Comparison of ENCODE assay signal across 1 cellular context in the genomic region with DNA sequence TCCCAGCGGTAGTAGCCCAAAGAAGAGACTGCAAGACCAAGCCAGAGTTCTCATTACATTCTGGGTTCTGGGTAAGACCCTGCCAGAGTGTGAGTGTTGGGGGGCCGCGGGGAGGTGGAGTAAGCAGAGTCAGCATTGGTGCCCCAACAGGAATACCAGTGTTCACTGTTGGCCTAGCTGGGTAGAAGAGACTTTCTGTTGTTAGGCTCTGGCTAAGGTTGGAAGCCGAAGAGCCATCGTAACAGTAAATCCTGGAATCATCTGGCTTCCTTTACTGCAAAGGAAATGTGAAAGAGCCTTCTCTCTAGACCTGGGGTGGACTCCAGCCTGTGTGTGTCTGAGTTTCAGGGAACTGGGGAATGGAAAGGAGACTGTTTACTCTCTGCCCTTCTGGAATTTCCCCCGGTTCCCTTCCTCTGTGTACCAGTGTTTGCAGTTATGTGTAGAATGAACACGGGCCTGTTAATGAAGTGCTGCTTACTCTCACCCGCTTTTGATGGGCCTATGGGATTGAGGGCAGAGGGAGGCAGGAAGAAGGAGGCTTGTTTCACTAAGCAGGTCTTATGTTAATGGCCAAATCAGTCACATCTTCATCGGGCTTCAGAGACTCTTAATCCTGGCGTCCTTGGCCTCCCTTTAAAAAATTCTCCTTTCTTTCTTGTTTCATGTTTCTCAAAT.
TF ChIP-seq lines count a peak whose summit lies in the region.

No MANE protein-coding gene starts in this region.

TF ChIP-seq in HepG2, 621 proteins besides CTCF, POLR2A, EP300 and RAD21 (continued from another document and continues in another):
- TF ChIP-seq, protein P1, sequence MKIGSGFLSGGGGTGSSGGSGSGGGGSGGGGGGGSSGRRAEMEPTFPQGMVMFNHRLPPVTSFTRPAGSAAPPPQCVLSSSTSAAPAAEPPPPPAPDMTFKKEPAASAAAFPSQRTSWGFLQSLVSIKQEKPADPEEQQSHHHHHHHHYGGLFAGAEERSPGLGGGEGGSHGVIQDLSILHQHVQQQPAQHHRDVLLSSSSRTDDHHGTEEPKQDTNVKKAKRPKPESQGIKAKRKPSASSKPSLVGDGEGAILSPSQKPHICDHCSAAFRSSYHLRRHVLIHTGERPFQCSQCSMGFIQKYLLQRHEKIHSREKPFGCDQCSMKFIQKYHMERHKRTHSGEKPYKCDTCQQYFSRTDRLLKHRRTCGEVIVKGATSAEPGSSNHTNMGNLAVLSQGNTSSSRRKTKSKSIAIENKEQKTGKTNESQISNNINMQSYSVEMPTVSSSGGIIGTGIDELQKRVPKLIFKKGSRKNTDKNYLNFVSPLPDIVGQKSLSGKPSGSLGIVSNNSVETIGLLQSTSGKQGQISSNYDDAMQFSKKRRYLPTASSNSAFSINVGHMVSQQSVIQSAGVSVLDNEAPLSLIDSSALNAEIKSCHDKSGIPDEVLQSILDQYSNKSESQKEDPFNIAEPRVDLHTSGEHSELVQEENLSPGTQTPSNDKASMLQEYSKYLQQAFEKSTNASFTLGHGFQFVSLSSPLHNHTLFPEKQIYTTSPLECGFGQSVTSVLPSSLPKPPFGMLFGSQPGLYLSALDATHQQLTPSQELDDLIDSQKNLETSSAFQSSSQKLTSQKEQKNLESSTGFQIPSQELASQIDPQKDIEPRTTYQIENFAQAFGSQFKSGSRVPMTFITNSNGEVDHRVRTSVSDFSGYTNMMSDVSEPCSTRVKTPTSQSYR (CRISPR knock-in tag; IDR thresholded peaks at IDR 0.05; ENCODE audit: borderline replicate concordance), result no peak
- TF ChIP-seq ISX (CRISPR knock-in tag; conservative IDR thresholded peaks at IDR 0.05) (no peak; the same call in 1 of the 2 replicates), SATB2 (CRISPR knock-in tag; IDR thresholded peaks at IDR 0.05) (no peak), SMAD9 (CRISPR knock-in tag; IDR thresholded peaks at IDR 0.05) (no peak), ZNF674 (CRISPR knock-in tag; IDR thresholded peaks at IDR 0.05; ENCODE audit: low read depth) (no peak), SKI (IDR thresholded peaks at IDR 0.05; ENCODE audit: partially characterized antibody) (peak; percentile 61), ZNF605 (CRISPR knock-in tag; IDR thresholded peaks at IDR 0.05) (0 out of 2 replicates have a peak, but pooled peaks have one; percentile 37), MTF1 (CRISPR knock-in tag; IDR thresholded peaks at IDR 0.05) (no peak), ZNF234 (CRISPR knock-in tag; conservative IDR thresholded peaks at IDR 0.05) (no peak), ZNF367 (CRISPR knock-in tag; IDR thresholded peaks at IDR 0.05; ENCODE audit: borderline replicate concordance) (no peak), ZFP1 (CRISPR knock-in tag; IDR thresholded peaks at IDR 0.05) (no peak), ZNF747 (CRISPR knock-in tag; IDR thresholded peaks at IDR 0.05; ENCODE audit: borderline replicate concordance) (0 out of 2 replicates have a peak, but pooled peaks have one; percentile 64), ZNF615 (CRISPR knock-in tag; IDR thresholded peaks at IDR 0.05; ENCODE audit: borderline replicate concordance) (no peak), TARDBP (CRISPR knock-in tag; IDR thresholded peaks at IDR 0.05) (peak; percentile 90; the same call in 1 of the 2 replicates), MED8 (CRISPR knock-in tag; IDR thresholded peaks at IDR 0.05; ENCODE audit: insufficient replicate concordance) (no peak), ATRX (CRISPR knock-in tag; IDR thresholded peaks at IDR 0.05; ENCODE audit: borderline replicate concordance) (no peak), ZNF780A (CRISPR knock-in tag; IDR thresholded peaks at IDR 0.05) (no peak), HNF4A (CRISPR knock-in tag; IDR thresholded peaks at IDR 0.05) (peak; percentile 63), ZNF296 (CRISPR knock-in tag; conservative IDR thresholded peaks at IDR 0.05) (no peak), SP5 (CRISPR knock-in tag; IDR thresholded peaks at IDR 0.05; ENCODE audit: borderline replicate concordance, low read depth) (no peak), ZNF34 (CRISPR knock-in tag; IDR thresholded peaks at IDR 0.05; ENCODE audit: borderline replicate concordance) (0 out of 2 replicates have a peak, but pooled peaks have one; percentile 81), FIP1L1 (IDR thresholded peaks at IDR 0.05; ENCODE audit: borderline replicate concordance, insufficient read depth, low read depth, low read length) (no peak), CCDC6 (CRISPR knock-in tag; IDR thresholded peaks at IDR 0.05) (peak; percentile 75; the same call in 1 of the 2 replicates), ZNF841 (CRISPR knock-in tag; IDR thresholded peaks at IDR 0.05; ENCODE audit: borderline replicate concordance) (no peak), REL (CRISPR knock-in tag; conservative IDR thresholded peaks at IDR 0.05) (no peak)
- TF ChIP-seq, protein P2, sequence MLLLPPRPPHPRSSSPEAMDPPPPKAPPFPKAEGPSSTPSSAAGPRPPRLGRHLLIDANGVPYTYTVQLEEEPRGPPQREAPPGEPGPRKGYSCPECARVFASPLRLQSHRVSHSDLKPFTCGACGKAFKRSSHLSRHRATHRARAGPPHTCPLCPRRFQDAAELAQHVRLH (CRISPR knock-in tag; IDR thresholded peaks at IDR 0.05; ENCODE audit: borderline replicate concordance, low read depth), result peak; percentile 57; the same call in 1 of the 2 replicates
- TF ChIP-seq, protein P3, sequence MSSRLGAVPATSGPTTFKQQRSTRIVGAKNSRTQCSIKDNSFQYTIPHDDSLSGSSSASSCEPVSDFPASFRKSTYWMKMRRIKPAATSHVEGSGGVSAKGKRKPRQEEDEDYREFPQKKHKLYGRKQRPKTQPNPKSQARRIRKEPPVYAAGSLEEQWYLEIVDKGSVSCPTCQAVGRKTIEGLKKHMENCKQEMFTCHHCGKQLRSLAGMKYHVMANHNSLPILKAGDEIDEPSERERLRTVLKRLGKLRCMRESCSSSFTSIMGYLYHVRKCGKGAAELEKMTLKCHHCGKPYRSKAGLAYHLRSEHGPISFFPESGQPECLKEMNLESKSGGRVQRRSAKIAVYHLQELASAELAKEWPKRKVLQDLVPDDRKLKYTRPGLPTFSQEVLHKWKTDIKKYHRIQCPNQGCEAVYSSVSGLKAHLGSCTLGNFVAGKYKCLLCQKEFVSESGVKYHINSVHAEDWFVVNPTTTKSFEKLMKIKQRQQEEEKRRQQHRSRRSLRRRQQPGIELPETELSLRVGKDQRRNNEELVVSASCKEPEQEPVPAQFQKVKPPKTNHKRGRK (CRISPR knock-in tag; IDR thresholded peaks at IDR 0.05), result no peak
- TF ChIP-seq, protein P4, sequence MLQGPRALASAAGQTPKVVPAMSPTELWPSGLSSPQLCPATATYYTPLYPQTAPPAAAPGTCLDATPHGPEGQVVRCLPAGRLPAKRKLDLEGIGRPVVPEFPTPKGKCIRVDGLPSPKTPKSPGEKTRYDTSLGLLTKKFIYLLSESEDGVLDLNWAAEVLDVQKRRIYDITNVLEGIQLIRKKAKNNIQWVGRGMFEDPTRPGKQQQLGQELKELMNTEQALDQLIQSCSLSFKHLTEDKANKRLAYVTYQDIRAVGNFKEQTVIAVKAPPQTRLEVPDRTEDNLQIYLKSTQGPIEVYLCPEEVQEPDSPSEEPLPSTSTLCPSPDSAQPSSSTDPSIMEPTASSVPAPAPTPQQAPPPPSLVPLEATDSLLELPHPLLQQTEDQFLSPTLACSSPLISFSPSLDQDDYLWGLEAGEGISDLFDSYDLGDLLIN (CRISPR knock-in tag; IDR thresholded peaks at IDR 0.05; ENCODE audit: borderline replicate concordance), result no peak
- TF ChIP-seq, protein P5, sequence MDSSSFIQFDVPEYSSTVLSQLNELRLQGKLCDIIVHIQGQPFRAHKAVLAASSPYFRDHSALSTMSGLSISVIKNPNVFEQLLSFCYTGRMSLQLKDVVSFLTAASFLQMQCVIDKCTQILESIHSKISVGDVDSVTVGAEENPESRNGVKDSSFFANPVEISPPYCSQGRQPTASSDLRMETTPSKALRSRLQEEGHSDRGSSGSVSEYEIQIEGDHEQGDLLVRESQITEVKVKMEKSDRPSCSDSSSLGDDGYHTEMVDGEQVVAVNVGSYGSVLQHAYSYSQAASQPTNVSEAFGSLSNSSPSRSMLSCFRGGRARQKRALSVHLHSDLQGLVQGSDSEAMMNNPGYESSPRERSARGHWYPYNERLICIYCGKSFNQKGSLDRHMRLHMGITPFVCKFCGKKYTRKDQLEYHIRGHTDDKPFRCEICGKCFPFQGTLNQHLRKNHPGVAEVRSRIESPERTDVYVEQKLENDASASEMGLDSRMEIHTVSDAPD (CRISPR knock-in tag; IDR thresholded peaks at IDR 0.05), result 0 out of 2 replicates have a peak, but pooled peaks have one; percentile 46
- TF ChIP-seq, protein P6, sequence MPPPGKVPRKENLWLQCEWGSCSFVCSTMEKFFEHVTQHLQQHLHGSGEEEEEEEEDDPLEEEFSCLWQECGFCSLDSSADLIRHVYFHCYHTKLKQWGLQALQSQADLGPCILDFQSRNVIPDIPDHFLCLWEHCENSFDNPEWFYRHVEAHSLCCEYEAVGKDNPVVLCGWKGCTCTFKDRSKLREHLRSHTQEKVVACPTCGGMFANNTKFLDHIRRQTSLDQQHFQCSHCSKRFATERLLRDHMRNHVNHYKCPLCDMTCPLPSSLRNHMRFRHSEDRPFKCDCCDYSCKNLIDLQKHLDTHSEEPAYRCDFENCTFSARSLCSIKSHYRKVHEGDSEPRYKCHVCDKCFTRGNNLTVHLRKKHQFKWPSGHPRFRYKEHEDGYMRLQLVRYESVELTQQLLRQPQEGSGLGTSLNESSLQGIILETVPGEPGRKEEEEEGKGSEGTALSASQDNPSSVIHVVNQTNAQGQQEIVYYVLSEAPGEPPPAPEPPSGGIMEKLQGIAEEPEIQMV (CRISPR knock-in tag; IDR thresholded peaks at IDR 0.05; ENCODE audit: low read depth), result peak; percentile 62; the same call in 1 of the 2 replicates
- TF ChIP-seq, protein P7, sequence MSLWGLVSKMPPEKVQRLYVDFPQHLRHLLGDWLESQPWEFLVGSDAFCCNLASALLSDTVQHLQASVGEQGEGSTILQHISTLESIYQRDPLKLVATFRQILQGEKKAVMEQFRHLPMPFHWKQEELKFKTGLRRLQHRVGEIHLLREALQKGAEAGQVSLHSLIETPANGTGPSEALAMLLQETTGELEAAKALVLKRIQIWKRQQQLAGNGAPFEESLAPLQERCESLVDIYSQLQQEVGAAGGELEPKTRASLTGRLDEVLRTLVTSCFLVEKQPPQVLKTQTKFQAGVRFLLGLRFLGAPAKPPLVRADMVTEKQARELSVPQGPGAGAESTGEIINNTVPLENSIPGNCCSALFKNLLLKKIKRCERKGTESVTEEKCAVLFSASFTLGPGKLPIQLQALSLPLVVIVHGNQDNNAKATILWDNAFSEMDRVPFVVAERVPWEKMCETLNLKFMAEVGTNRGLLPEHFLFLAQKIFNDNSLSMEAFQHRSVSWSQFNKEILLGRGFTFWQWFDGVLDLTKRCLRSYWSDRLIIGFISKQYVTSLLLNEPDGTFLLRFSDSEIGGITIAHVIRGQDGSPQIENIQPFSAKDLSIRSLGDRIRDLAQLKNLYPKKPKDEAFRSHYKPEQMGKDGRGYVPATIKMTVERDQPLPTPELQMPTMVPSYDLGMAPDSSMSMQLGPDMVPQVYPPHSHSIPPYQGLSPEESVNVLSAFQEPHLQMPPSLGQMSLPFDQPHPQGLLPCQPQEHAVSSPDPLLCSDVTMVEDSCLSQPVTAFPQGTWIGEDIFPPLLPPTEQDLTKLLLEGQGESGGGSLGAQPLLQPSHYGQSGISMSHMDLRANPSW (CRISPR knock-in tag; IDR thresholded peaks at IDR 0.05; ENCODE audit: borderline replicate concordance), result 0 out of 2 replicates have a peak, but pooled peaks have one; percentile 10
- TF ChIP-seq, protein P8, sequence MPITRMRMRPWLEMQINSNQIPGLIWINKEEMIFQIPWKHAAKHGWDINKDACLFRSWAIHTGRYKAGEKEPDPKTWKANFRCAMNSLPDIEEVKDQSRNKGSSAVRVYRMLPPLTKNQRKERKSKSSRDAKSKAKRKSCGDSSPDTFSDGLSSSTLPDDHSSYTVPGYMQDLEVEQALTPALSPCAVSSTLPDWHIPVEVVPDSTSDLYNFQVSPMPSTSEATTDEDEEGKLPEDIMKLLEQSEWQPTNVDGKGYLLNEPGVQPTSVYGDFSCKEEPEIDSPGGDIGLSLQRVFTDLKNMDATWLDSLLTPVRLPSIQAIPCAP (CRISPR knock-in tag; IDR thresholded peaks at IDR 0.05; ENCODE audit: low read depth), result no peak
- TF ChIP-seq, protein P9, sequence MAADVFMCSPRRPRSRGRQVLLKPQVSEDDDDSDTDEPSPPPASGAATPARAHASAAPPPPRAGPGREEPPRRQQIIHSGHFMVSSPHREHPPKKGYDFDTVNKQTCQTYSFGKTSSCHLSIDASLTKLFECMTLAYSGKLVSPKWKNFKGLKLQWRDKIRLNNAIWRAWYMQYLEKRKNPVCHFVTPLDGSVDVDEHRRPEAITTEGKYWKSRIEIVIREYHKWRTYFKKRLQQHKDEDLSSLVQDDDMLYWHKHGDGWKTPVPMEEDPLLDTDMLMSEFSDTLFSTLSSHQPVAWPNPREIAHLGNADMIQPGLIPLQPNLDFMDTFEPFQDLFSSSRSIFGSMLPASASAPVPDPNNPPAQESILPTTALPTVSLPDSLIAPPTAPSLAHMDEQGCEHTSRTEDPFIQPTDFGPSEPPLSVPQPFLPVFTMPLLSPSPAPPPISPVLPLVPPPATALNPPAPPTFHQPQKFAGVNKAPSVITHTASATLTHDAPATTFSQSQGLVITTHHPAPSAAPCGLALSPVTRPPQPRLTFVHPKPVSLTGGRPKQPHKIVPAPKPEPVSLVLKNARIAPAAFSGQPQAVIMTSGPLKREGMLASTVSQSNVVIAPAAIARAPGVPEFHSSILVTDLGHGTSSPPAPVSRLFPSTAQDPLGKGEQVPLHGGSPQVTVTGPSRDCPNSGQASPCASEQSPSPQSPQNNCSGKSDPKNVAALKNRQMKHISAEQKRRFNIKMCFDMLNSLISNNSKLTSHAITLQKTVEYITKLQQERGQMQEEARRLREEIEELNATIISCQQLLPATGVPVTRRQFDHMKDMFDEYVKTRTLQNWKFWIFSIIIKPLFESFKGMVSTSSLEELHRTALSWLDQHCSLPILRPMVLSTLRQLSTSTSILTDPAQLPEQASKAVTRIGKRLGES (CRISPR knock-in tag; IDR thresholded peaks at IDR 0.05; ENCODE audit: borderline replicate concordance), result no peak
- TF ChIP-seq, protein P10, sequence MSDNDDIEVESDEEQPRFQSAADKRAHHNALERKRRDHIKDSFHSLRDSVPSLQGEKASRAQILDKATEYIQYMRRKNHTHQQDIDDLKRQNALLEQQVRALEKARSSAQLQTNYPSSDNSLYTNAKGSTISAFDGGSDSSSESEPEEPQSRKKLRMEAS (IDR thresholded peaks at IDR 0.05), result peak; percentile 34; the same call in 1 of the 2 replicates
